10 cellular contexts compared by ENCODE assay signal in genomic region chr19:2039082-2039958, GRCh38. TPM values are rescaled to one million over a fixed set of nuclear protein-coding genes. Genes with fewer than 3 reads are reported as not detected.
DNase-seq lines count a peak whose midpoint lies in the region; ATAC-seq and TF ChIP-seq lines count a peak whose summit lies in the region.
"Had no signal": no experiment of that assay in that cellular context is flagged by ENCODE, and none has a peak within 500 bp of the region (broad histone marks: within the 10 kb centered on the region; RNA-seq: fewer than 3 reads in every experiment).

No MANE protein-coding gene starts in this region.

- WGBS in sigmoid colon, 2 donors = 83 to 92% methylated on average over 30 of the region's 30 CpGs
- WGBS in transverse colon (ENCODE audit: low coverage in 1 of 2), 2 donors = 83 to 87% methylated on average over 5 to 27 of the region's 30 CpGs

- H3K36me3 ChIP-seq in RWPE2 (ENCODE audit: low read depth) (peaks cover 57% of the 10 kb centered on the region), sigmoid colon (peaks cover 30 to 45% (median 39%) of the 10 kb centered on the region in 4 donors), transverse colon (peaks cover 0 to 34% (median 10%) of the 10 kb centered on the region in 4 donors)

- no peak for ATAC-seq in RWPE2 (ENCODE audit: low read depth)

- H3K27ac Mint-ChIP-seq in glutamatergic neuron (ENCODE audit: unreplicated experiment) = peak overlapping the region; percentile 38

- peaks cover 2% of the 10 kb centered on the region for H3K9me3 Mint-ChIP-seq in glutamatergic neuron (ENCODE audit: unreplicated experiment)

- H3K27ac ChIP-seq in RWPE2 (ENCODE audit: poor library complexity, severe bottlenecking) (peak overlapping the region; percentile 83), sigmoid colon (peak overlapping the region; percentile 91 to 99 (median 96)), transverse colon (peak overlapping the region in 2 of 4 donors; percentile 96 to 99)
- H3K27ac ChIP-seq: brain microvascular endothelial cell had no signal

- peak; percentile 21 for DNase-seq in CMK (ENCODE audit: low read depth)
- DNase-seq in RWPE2 (ENCODE audit: low spot score) = no peak
- peak; percentile 32 for DNase-seq in glutamatergic neuron
- peak; percentile 68 for DNase-seq in sigmoid colon
- no peak for DNase-seq in AG08396 (ENCODE audit: low spot score)
- DNase-seq in SIG-M5 treated with dmso at 0.1 percent for 504 hours (lab: John Stamatoyannopoulos, UW; ENCODE audit: unreplicated experiment) = no peak
- no peak for DNase-seq in transverse colon
- DNase-seq: brain microvascular endothelial cell; stimulated activated CD4-positive, alpha-beta T cell treated with anti-CD3 and anti-CD28 coated beads, Interleukin-15, amount 100 ng/mL, for 24 hours; T1000 had no signal

- peaks cover 19% of the 10 kb centered on the region for H3K4me1 ChIP-seq in RWPE2 (ENCODE audit: insufficient read depth, poor library complexity, severe bottlenecking)
- peaks cover 2 to 67% (median 48%) of the 10 kb centered on the region in 4 donors for H3K4me1 ChIP-seq in sigmoid colon
- peaks cover 28 to 43% (median 33%) of the 10 kb centered on the region in 4 donors for H3K4me1 ChIP-seq in transverse colon

- no peak overlapping the region for H3K4me3 Mint-ChIP-seq in glutamatergic neuron (ENCODE audit: unreplicated experiment)

- no peaks in the 10 kb centered on the region for H3K36me3 Mint-ChIP-seq in glutamatergic neuron (ENCODE audit: unreplicated experiment)

- no peak overlapping the region for H3K4me3 ChIP-seq in RWPE2 (ENCODE audit: severe bottlenecking)
- H3K4me3 ChIP-seq in sigmoid colon = no peak overlapping the region
- no peak overlapping the region for H3K4me3 ChIP-seq in transverse colon

- peaks cover 3% of the 10 kb centered on the region for H3K27me3 Mint-ChIP-seq in glutamatergic neuron (ENCODE audit: unreplicated experiment)

- in situ Hi-C loops in transverse colon (cut with MboI; ENCODE audit: low pct_ligation_motif_present in 1 of 4, low pct_unique_long_range_greater_than_20kb in 1 of 4, low sequenced_read_pairs in 3 of 4) = no loop called here

- TF ChIP-seq CTCF in RWPE2 (IDR thresholded peaks at IDR 0.05; ENCODE audit: poor library complexity, severe bottlenecking) (no peak), glutamatergic neuron (IDR thresholded peaks at IDR 0.05; ENCODE audit: partially characterized antibody, unreplicated experiment) (no peak), sigmoid colon (IDR thresholded peaks at IDR 0.05) (no peak), transverse colon (IDR thresholded peaks at IDR 0.05) (no peak)

- intact Hi-C loops in sigmoid colon (cut with DNase I) (no loop called here), transverse colon (cut with DNase I; ENCODE audit: low total_unique reads) (no loop called here)

- TF ChIP-seq EP300 in sigmoid colon (IDR thresholded peaks at IDR 0.05) = no peak
- TF ChIP-seq EP300 in transverse colon (IDR thresholded peaks at IDR 0.05; ENCODE audit: low read depth) = no peak

- H3K27me3 ChIP-seq in RWPE2 (ENCODE audit: insufficient read depth, poor library complexity, severe bottlenecking) = no peaks in the 10 kb centered on the region
- no peaks in the 10 kb centered on the region for H3K27me3 ChIP-seq in sigmoid colon
- no peaks in the 10 kb centered on the region for H3K27me3 ChIP-seq in transverse colon
- H3K27me3 ChIP-seq: brain microvascular endothelial cell had no signal

- H3K9me3 ChIP-seq in RWPE2 (ENCODE audit: severe bottlenecking) (no peaks in the 10 kb centered on the region), sigmoid colon (peaks cover 0 to 3% (median 0%) of the 10 kb centered on the region in 4 donors), transverse colon (peaks cover 0 to 5% of the 10 kb centered on the region in 2 donors)

- TF ChIP-seq POLR2A in sigmoid colon (IDR thresholded peaks at IDR 0.05) = no peak
- no peak for TF ChIP-seq POLR2A in transverse colon (IDR thresholded peaks at IDR 0.05)

- peaks cover 3% of the 10 kb centered on the region for H3K4me1 Mint-ChIP-seq in glutamatergic neuron (ENCODE audit: low read depth, unreplicated experiment)

RNA-seq across cellular contexts. Expression of gene MKNK2, which starts 11.7 kb away (rescaled TPM):
- 149 TPM for total RNA-seq in glutamatergic neuron (ENCODE audit: unreplicated experiment)
- 100 to 1,000 TPM in 3 of 4 donors, 10 to 100 TPM in 1; 83.1 to 124 (median 107) TPM for total RNA-seq in sigmoid colon
- polyA plus RNA-seq in sigmoid colon = 100 to 1,000 TPM; 121 to 157 (median 129) TPM
- 100 to 1,000 TPM; 189 to 279 (median 236) TPM for total RNA-seq in transverse colon

RNA-seq across cellular contexts. Expression of gene BTBD2, which starts 23.8 kb away (rescaled TPM):
- total RNA-seq in glutamatergic neuron (ENCODE audit: unreplicated experiment) (70.4 TPM), sigmoid colon (10 to 100 TPM; 43.8 to 82.8 (median 50.3) TPM), transverse colon (10 to 100 TPM; 66.7 to 88.6 (median 84.4) TPM)
- polyA plus RNA-seq in sigmoid colon = 10 to 100 TPM; 31.9 to 58.7 (median 46.2) TPM

RNA-seq across cellular contexts. Expression of gene MOB3A, which starts 56.8 kb away (rescaled TPM):
- total RNA-seq in glutamatergic neuron (ENCODE audit: unreplicated experiment) (66.0 TPM), sigmoid colon (10 to 100 TPM; 25.7 to 65.4 (median 32.0) TPM), transverse colon (10 to 100 TPM; 18.7 to 74.2 (median 46.1) TPM)
- polyA plus RNA-seq in sigmoid colon = 10 to 100 TPM; 14.4 to 36.1 (median 14.6) TPM

RNA-seq across cellular contexts. Expression of gene IZUMO4, which starts 57.4 kb away (rescaled TPM):
- total RNA-seq in glutamatergic neuron (ENCODE audit: unreplicated experiment) (10.6 TPM), sigmoid colon (1 to 10 TPM; 2.3 to 6.0 (median 4.6) TPM), transverse colon (1 to 10 TPM in 2 of 4 donors, not detected in 2; 2.3 to 5.4 TPM)
- 1 to 10 TPM; 2.4 to 8.5 (median 3.5) TPM for polyA plus RNA-seq in sigmoid colon

Comparison
In these comparisons a context has a peak if more than half of its experiments do, and no peak if none do; other contexts are left out.
1. DNase-seq: peak in CMK (single experiment), glutamatergic neuron (single experiment) and sigmoid colon (single experiment); none in RWPE2 (single experiment), AG08396 (single experiment), SIG-M5 treated with dmso at 0.1 percent for 504 hours (single experiment) and transverse colon (single experiment).